ENCODE assay signal across 7 cellular contexts in genomic region chr16:5580772-5581171, GRCh38.
"Had no signal": no experiment of that assay in that cellular context is flagged by ENCODE, and none has a peak within 500 bp of the region (broad histone marks: within the 10 kb centered on the region; RNA-seq: fewer than 3 reads in every experiment).

No MANE protein-coding gene starts in this region.

- H3K4me1 ChIP-seq: HAP-1 had no signal

- H3K9ac ChIP-seq: GM23248 had no signal

- H2AFZ ChIP-seq: GM23248 had no signal

- H3K9me3 ChIP-seq: HAP-1 had no signal

- H3K36me3 ChIP-seq: HAP-1 had no signal

- DNase-seq: GM23248, GOT3, H7, HFFc6, IMR-90 had no signal

- H3K27ac ChIP-seq: GM23248 had no signal

- H3K4me3 ChIP-seq: GM23248, HAP-1, K562 had no signal
